In genomic region chr15:98844261-98844660, GRCh38 we compare ENCODE assay signal across 21 cellular contexts.
DNase-seq lines count a peak whose midpoint lies in the region; ATAC-seq, FAIRE-seq and TF ChIP-seq lines count a peak whose summit lies in the region.
"Had no signal": no experiment of that assay in that cellular context is flagged by ENCODE, and none has a peak within 500 bp of the region (broad histone marks: within the 10 kb centered on the region; RNA-seq: fewer than 3 reads in every experiment).

No MANE protein-coding gene starts in this region.

- peaks cover 95% of the 10 kb centered on the region for H3K79me2 ChIP-seq in astrocyte (ENCODE audit: insufficient read depth, low read length)

- in situ Hi-C loops in G401 (cut with HindIII; ENCODE audit: low sequenced_read_pairs), result no loop called here

- H3K27me3 ChIP-seq in breast epithelium, result no peaks in the 10 kb centered on the region
- H3K27me3 ChIP-seq in HL-60 (ENCODE audit: insufficient read depth, poor library complexity, severe bottlenecking), result no peaks in the 10 kb centered on the region
- no peaks in the 10 kb centered on the region for H3K27me3 ChIP-seq in astrocyte (ENCODE audit: insufficient read depth, low read length)
- H3K27me3 ChIP-seq in neutrophil, result no peaks in the 10 kb centered on the region

- peak overlapping the region; percentile 3 for H3K27ac Mint-ChIP-seq in MCF 10A (ENCODE audit: low read depth, unreplicated experiment)
- H3K27ac Mint-ChIP-seq in astrocyte (ENCODE audit: unreplicated experiment), result peak overlapping the region; percentile 55
- H3K27ac Mint-ChIP-seq in immature natural killer cell, result no peak overlapping the region

- H3K9me3 ChIP-seq in breast epithelium (no peaks in the 10 kb centered on the region), astrocyte (ENCODE audit: insufficient read depth, low read depth, low read length) (no peaks in the 10 kb centered on the region), neutrophil (no peaks in the 10 kb centered on the region)

- ATAC-seq in HG02852 (IDR thresholded peaks at IDR 0.05; ENCODE audit: unreplicated experiment), result no peak
- ATAC-seq: GM12878 had no signal

- TF ChIP-seq CTCF in MCF 10A (IDR thresholded peaks at IDR 0.05; ENCODE audit: unreplicated experiment), result no peak
- TF ChIP-seq CTCF in breast epithelium (IDR thresholded peaks at IDR 0.05), result no peak
- no peak for TF ChIP-seq CTCF in HL-60 (IDR thresholded peaks at IDR 0.05; ENCODE audit: insufficient read depth, low read length)
- no peak for TF ChIP-seq CTCF in astrocyte (IDR thresholded peaks at IDR 0.05; ENCODE audit: insufficient read depth, low read depth, low read length)
- TF ChIP-seq CTCF in neutrophil (IDR thresholded peaks at IDR 0.05), result no peak

- no peak overlapping the region for H2AFZ ChIP-seq in astrocyte (ENCODE audit: low read depth, low read length)

- H3K4me3 ChIP-seq in breast epithelium (no peak overlapping the region), HL-60 (replicated peaks; ENCODE audit: insufficient read depth, low read length) (no peak overlapping the region), astrocyte (ENCODE audit: insufficient read depth, low read depth, low read length) (no peak overlapping the region), neutrophil (ENCODE audit: low read depth in 1 of 2, low read length in 1 of 2) (peak overlapping the region in 1 of 2 experiments; percentile 16)
- H3K4me3 ChIP-seq: GM12878 had no signal

- no peak overlapping the region for H3K27ac ChIP-seq in breast epithelium
- H3K27ac ChIP-seq in HL-60 (replicated peaks), result peak overlapping the region; percentile 28; the same call in 1 of the 2 replicates
- no peak overlapping the region for H3K27ac ChIP-seq in astrocyte (ENCODE audit: low read depth, low read length)
- peak overlapping the region; percentile 82 for H3K27ac ChIP-seq in neutrophil

- H3K36me3 ChIP-seq in breast epithelium (no peaks in the 10 kb centered on the region), astrocyte (ENCODE audit: insufficient read depth, low read length) (no peaks in the 10 kb centered on the region), neutrophil (no peaks in the 10 kb centered on the region)

- no peaks in the 10 kb centered on the region for H3K27me3 Mint-ChIP-seq in MCF 10A (ENCODE audit: insufficient read depth, unreplicated experiment)
- H3K27me3 Mint-ChIP-seq in astrocyte (ENCODE audit: low read depth, unreplicated experiment), result no peaks in the 10 kb centered on the region
- peaks cover 0 to 2% (median 0%) of the 10 kb centered on the region in 3 donors for H3K27me3 Mint-ChIP-seq in immature natural killer cell (ENCODE audit: low read depth in 3 of 3)

- peaks cover 97% of the 10 kb centered on the region for H4K20me1 ChIP-seq in astrocyte (ENCODE audit: insufficient read depth, low read length)

- peaks cover 0 to 4% of the 10 kb centered on the region in 2 donors for H3K4me1 ChIP-seq in breast epithelium
- H3K4me1 ChIP-seq in astrocyte (ENCODE audit: insufficient read depth, low read length), result peaks cover 4% of the 10 kb centered on the region
- peaks cover 48 to 54% of the 10 kb centered on the region in 2 experiments for H3K4me1 ChIP-seq in neutrophil (ENCODE audit: control insufficient read depth in 1 of 2, insufficient read depth in 1 of 2, low read depth in 1 of 2, low read length in 1 of 2)

- H3K36me3 Mint-ChIP-seq in MCF 10A (ENCODE audit: insufficient read depth, unreplicated experiment), result peaks cover 8% of the 10 kb centered on the region
- peaks cover 9% of the 10 kb centered on the region for H3K36me3 Mint-ChIP-seq in astrocyte (ENCODE audit: low read depth, unreplicated experiment)
- H3K36me3 Mint-ChIP-seq in immature natural killer cell, result no peaks in the 10 kb centered on the region
- H3K36me3 Mint-ChIP-seq: CD4-positive, alpha-beta memory T cell had no signal

- intact Hi-C loops in MCF 10A (cut with micrococcal nuclease) (no loop called here), breast epithelium (cut with DNase I; ENCODE audit: low total_unique reads) (no loop called here)

- H3K4me3 Mint-ChIP-seq in MCF 10A (ENCODE audit: unreplicated experiment) (no peak overlapping the region), astrocyte (ENCODE audit: unreplicated experiment) (no peak overlapping the region), immature natural killer cell (no peak overlapping the region)
- H3K4me3 Mint-ChIP-seq: CD4-positive, alpha-beta memory T cell had no signal

- no peak for FAIRE-seq in astrocyte (lab: Jason Lieb, UNC)
- FAIRE-seq: D721Med, GM12878 had no signal

- POLR2A ChIA-PET in MCF 10A (lab: Yijun Ruan, JAX), result interaction anchor here (0.9 kb wide), 1 partner anchor 22 kb away, joined by 3 read pairs; no protein-coding TSS in a partner anchor

- H3K4me1 Mint-ChIP-seq in MCF 10A (ENCODE audit: insufficient read depth, unreplicated experiment) (peaks cover 22% of the 10 kb centered on the region), astrocyte (ENCODE audit: low read depth, unreplicated experiment) (peaks cover 60% of the 10 kb centered on the region), immature natural killer cell (peaks cover 0 to 2% of the 10 kb centered on the region in 2 donors)

- no peak for DNase-seq in MCF 10A (ENCODE audit: unreplicated experiment)
- no peak for DNase-seq in breast epithelium (ENCODE audit: low spot score in 2 of 2)
- no peak for DNase-seq in HL-60 (ENCODE audit: low read depth in 1 of 2, low spot score in 1 of 2)
- no peak for DNase-seq in astrocyte (ENCODE audit: low read depth)
- no peak for DNase-seq in G401 (ENCODE audit: low spot score)
- no peak for DNase-seq in immature natural killer cell
- DNase-seq: ACHN; CD4-positive, alpha-beta memory T cell; DND-41; GDM1; HCEC 1CT; KG1; NCI-H2107; NCI-H2227 treated with DMSO at 0.1 percent for 48 hours; NCI-H524; RPMI8226; SW 1271 had no signal

- H3K9ac ChIP-seq in astrocyte (ENCODE audit: low read length), result no peak overlapping the region

- H3K9me3 Mint-ChIP-seq in MCF 10A (ENCODE audit: unreplicated experiment) (no peaks in the 10 kb centered on the region), astrocyte (ENCODE audit: unreplicated experiment) (no peaks in the 10 kb centered on the region), immature natural killer cell (no peaks in the 10 kb centered on the region)
- H3K9me3 Mint-ChIP-seq: CD4-positive, alpha-beta memory T cell had no signal

- CTCF ChIA-PET in MCF 10A (lab: Yijun Ruan, JAX), result interaction anchor here (1.4 to 1.5 kb wide), 2 partner anchors 64 to 402 kb away, joined by 3 to 5 read pairs; no protein-coding TSS in a partner anchor

- TF ChIP-seq POLR2A in breast epithelium (IDR thresholded peaks at IDR 0.05), result no peak

- no TSS peak for BruUV-seq in MCF 10A (replicated peaks; lab: Mats Ljungman, UMichigan)

- no peak overlapping the region for H3K4me2 ChIP-seq in astrocyte (ENCODE audit: low read length)

Comparison
In these comparisons a context has a peak if more than half of its experiments do, and no peak if none do; other contexts are left out.
1. H3K27ac Mint-ChIP-seq: peak in MCF 10A (single experiment) and astrocyte (single experiment); none in immature natural killer cell (0 of 6).
2. H3K27ac ChIP-seq: peak in HL-60 (single experiment) and neutrophil (single experiment); none in breast epithelium (0 of 2) and astrocyte (single experiment).